Comparison of ENCODE assay signal across 15 cellular contexts in the genomic region with DNA sequence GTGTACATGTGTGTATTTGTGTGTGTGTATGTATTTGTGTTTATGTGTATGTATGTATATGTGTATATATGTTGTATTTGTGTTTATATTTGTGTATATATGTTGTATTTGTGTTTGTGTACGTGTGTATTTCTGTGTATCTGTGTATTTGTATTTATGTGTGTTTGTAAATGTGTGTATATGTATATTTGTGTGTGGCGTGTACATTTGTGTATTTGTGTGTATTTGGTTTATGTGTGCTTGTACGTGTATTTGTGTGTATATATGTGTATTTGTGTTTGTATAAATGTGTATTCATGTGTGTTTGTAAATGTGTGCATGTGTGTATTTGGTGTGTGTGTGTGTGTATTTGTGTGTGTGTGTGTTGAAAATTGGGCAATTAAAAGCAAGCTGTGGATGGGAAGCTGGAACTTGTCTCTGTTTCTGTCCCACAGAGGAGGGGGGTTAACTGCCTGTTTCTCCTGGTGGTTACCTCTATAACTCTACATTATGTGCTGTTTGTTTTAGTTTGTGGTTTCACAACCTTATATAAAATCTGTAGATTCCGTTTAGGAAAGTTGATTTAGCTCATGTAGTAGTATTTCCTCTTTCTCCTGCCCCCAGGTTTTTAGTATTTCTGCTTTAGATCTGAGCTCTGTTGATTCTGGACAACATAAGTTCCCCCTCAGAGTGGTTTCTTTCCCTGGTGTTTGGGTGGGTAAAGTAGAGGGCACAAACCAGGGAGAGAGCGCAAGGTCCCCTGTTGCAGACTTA. TPM values are rescaled to one million over a fixed set of nuclear protein-coding genes. Genes with fewer than 3 reads are reported as not detected.
DNase-seq lines count a peak whose midpoint lies in the region; ATAC-seq, FAIRE-seq and TF ChIP-seq lines count a peak whose summit lies in the region.
"Had no signal": no experiment of that assay in that cellular context is flagged by ENCODE, and none has a peak within 500 bp of the region (broad histone marks: within the 10 kb centered on the region; RNA-seq: fewer than 3 reads in every experiment).

No MANE protein-coding gene starts in this region.

- H3K4me3 Mint-ChIP-seq in CD4-positive, alpha-beta memory T cell = peak overlapping the region in 1 of 8 donors; percentile 6
- H3K4me3 Mint-ChIP-seq in naive thymus-derived CD4-positive, alpha-beta T cell = no peak overlapping the region
- H3K4me3 Mint-ChIP-seq: neural crest cell had no signal

- no peaks in the 10 kb centered on the region for H3K9me3 ChIP-seq in CD4-positive, alpha-beta memory T cell (ENCODE audit: control insufficient read depth in 1 of 2, low read length in 2 of 2)
- no peaks in the 10 kb centered on the region; the same call in 2 of the 3 replicates for H3K9me3 ChIP-seq in GM12878 (replicated peaks; ENCODE audit: control insufficient read depth, insufficient read depth, low read length)
- peaks cover 0 to 6% (median 0%) of the 10 kb centered on the region in 3 experiments for H3K9me3 ChIP-seq in naive thymus-derived CD4-positive, alpha-beta T cell (ENCODE audit: control insufficient read depth in 2 of 3, low read length in 3 of 3)
- H3K9me3 ChIP-seq: ascending aorta had no signal

- no peak overlapping the region for H3K4me3 ChIP-seq in CD4-positive, alpha-beta memory T cell (ENCODE audit: low read length in 2 of 2)
- H3K4me3 ChIP-seq in Jurkat, Clone E6-1 (ENCODE audit: low read length) = no peak overlapping the region
- no peak overlapping the region for H3K4me3 ChIP-seq in GM12878
- no peak overlapping the region for H3K4me3 ChIP-seq in naive thymus-derived CD4-positive, alpha-beta T cell (ENCODE audit: low read length)
- H3K4me3 ChIP-seq: ascending aorta, skin epidermis had no signal

- H2AFZ ChIP-seq in GM12878 (ENCODE audit: control insufficient read depth, low read depth, low read length) = no peak overlapping the region

- H3K36me3 Mint-ChIP-seq in CD4-positive, alpha-beta memory T cell = peaks cover 14 to 39% of the 10 kb centered on the region in 2 donors
- H3K36me3 Mint-ChIP-seq in naive thymus-derived CD4-positive, alpha-beta T cell = peaks cover 0 to 26% (median 5%) of the 10 kb centered on the region in 5 donors

- SMC1A ChIA-PET in GM12878 (lab: Charles Lee; ENCODE audit: uncharacterized antibody, unreplicated experiment) = no interaction called here

- no peak overlapping the region for H3K4me2 ChIP-seq in GM12878 (ENCODE audit: control insufficient read depth, insufficient read depth)

- no peak overlapping the region for H3K9ac ChIP-seq in GM12878 (ENCODE audit: control insufficient read depth, insufficient read depth, low read length)

- no peak for TF ChIP-seq POLR2A in GM12878 (IDR thresholded peaks at IDR 0.05; ENCODE audit: low read depth, low read length)

- WGBS in GM12878 (ENCODE audit: insufficient coverage, insufficient replicate concordance, low lambda C conversion rate, missing lambda C conversion rate) = 78% methylated on average over 5 of the region's 5 CpGs

- CTCF ChIA-PET in CD4-positive, alpha-beta memory T cell (lab: Charles Lee; ENCODE audit: partially characterized antibody) = no interaction called here
- CTCF ChIA-PET in GM12878 (lab: Yijun Ruan, JAX) = no interaction called here
- CTCF ChIA-PET in naive thymus-derived CD4-positive, alpha-beta T cell (lab: Charles Lee) = no interaction called here

- in situ Hi-C loops in GM12878 (cut with MboI) = no loop called here

- no peak overlapping the region for H3K27ac ChIP-seq in CD4-positive, alpha-beta memory T cell (ENCODE audit: low read depth, low read length)
- no peak overlapping the region for H3K27ac ChIP-seq in GM12878 (ENCODE audit: control insufficient read depth, insufficient read depth)
- no peak overlapping the region for H3K27ac ChIP-seq in naive thymus-derived CD4-positive, alpha-beta T cell (ENCODE audit: low read depth, low read length)
- H3K27ac ChIP-seq: ascending aorta had no signal

- intact Hi-C loops in CD4-positive, alpha-beta memory T cell (cut with micrococcal nuclease) = no loop called here
- intact Hi-C loops in GM12878 (cut with micrococcal nuclease; ENCODE audit: unreplicated experiment) = no loop called here
- intact Hi-C loops in naive thymus-derived CD4-positive, alpha-beta T cell (cut with micrococcal nuclease) = no loop called here

- peaks cover 4% of the 10 kb centered on the region; the same call in 1 of the 2 replicates for H4K20me1 ChIP-seq in GM12878 (ENCODE audit: control insufficient read depth, insufficient read depth)

- POLR2A ChIA-PET in CD4-positive, alpha-beta memory T cell (lab: Charles Lee; ENCODE audit: partially characterized antibody) = no interaction called here
- POLR2A ChIA-PET in GM12878 (lab: Charles Lee) = no interaction called here
- POLR2A ChIA-PET in naive thymus-derived CD4-positive, alpha-beta T cell (lab: Charles Lee) = no interaction called here

- no peak for ATAC-seq in GM12878
- no peak for ATAC-seq in naive thymus-derived CD4-positive, alpha-beta T cell
- no peak for ATAC-seq in HG03521 (IDR thresholded peaks at IDR 0.05; ENCODE audit: unreplicated experiment)
- no peak for ATAC-seq in HG02870 (IDR thresholded peaks at IDR 0.05; ENCODE audit: unreplicated experiment)
- no peak for ATAC-seq in HG02763 (IDR thresholded peaks at IDR 0.05; ENCODE audit: unreplicated experiment)

- H3K9me3 Mint-ChIP-seq in CD4-positive, alpha-beta memory T cell = peaks cover 0 to 4% (median 0%) of the 10 kb centered on the region in 8 donors
- peaks cover 0 to 4% (median 0%) of the 10 kb centered on the region in 11 donors for H3K9me3 Mint-ChIP-seq in naive thymus-derived CD4-positive, alpha-beta T cell
- H3K9me3 Mint-ChIP-seq: neural crest cell had no signal

- FAIRE-seq in GM12878 (lab: Jason Lieb, UNC) = no peak
- FAIRE-seq: TTC549 had no signal

- peaks cover 2% of the 10 kb centered on the region; the same call in 1 of the 2 replicates for H3K79me2 ChIP-seq in GM12878 (ENCODE audit: control insufficient read depth, insufficient read depth, low read length)

- no peaks in the 10 kb centered on the region for H3K27me3 Mint-ChIP-seq in CD4-positive, alpha-beta memory T cell
- H3K27me3 Mint-ChIP-seq in naive thymus-derived CD4-positive, alpha-beta T cell = no peaks in the 10 kb centered on the region

- no peaks in the 10 kb centered on the region for H3K4me1 ChIP-seq in CD4-positive, alpha-beta memory T cell (ENCODE audit: insufficient read depth, low read length)
- no peaks in the 10 kb centered on the region for H3K4me1 ChIP-seq in GM12878 (ENCODE audit: control insufficient read depth, insufficient read depth, low read length)
- H3K4me1 ChIP-seq in naive thymus-derived CD4-positive, alpha-beta T cell (ENCODE audit: control insufficient read depth in 2 of 2, insufficient read depth in 2 of 2, low read length in 2 of 2) = peaks cover 0 to 5% of the 10 kb centered on the region in 2 donors
- H3K4me1 ChIP-seq: ascending aorta had no signal

- TF ChIP-seq CTCF in GM12878 (IDR thresholded peaks at IDR 0.05 in 2 of 3, conservative IDR thresholded peaks at IDR 0.05 in 1 of 3; ENCODE audit: control insufficient read depth in 2 of 3, extremely low read depth in 1 of 3, insufficient read depth in 1 of 3, low read depth in 3 of 3, low read length in 3 of 3) = no peak

- DNase-seq in CD4-positive, alpha-beta memory T cell = no peak
- DNase-seq in Jurkat, Clone E6-1 (ENCODE audit: low read depth, low spot score) = peak; percentile 44
- DNase-seq in GM12878 (ENCODE audit: low read depth, low spot score) (no peak), LoVo (ENCODE audit: low spot score) (no peak)
- no peak for DNase-seq in naive thymus-derived CD4-positive, alpha-beta T cell
- DNase-seq: effector CD4-positive, alpha-beta T cell; NCI-H1436; SHP77 treated with DMSO at 0.1 percent for 48 hours had no signal

- no peaks in the 10 kb centered on the region for H3K27me3 ChIP-seq in CD4-positive, alpha-beta memory T cell (ENCODE audit: insufficient read depth, low read length)
- H3K27me3 ChIP-seq in GM12878 (replicated peaks in 1 of 2; ENCODE audit: control insufficient read depth in 2 of 2, insufficient read depth in 2 of 2, low read length in 1 of 2) = no peaks in the 10 kb centered on the region
- no peaks in the 10 kb centered on the region for H3K27me3 ChIP-seq in naive thymus-derived CD4-positive, alpha-beta T cell (ENCODE audit: control insufficient read depth in 2 of 2, insufficient read depth in 2 of 2, low read length in 2 of 2)
- H3K27me3 ChIP-seq: ascending aorta had no signal

- no peak for TF ChIP-seq RAD21 in GM12878 (IDR thresholded peaks at IDR 0.05; ENCODE audit: insufficient read depth, low read depth, low read length)

- H3K27ac Mint-ChIP-seq in CD4-positive, alpha-beta memory T cell = peak overlapping the region in 5 of 7 donors; percentile 24 to 78 (median 57)
- peak overlapping the region in 8 of 9 donors; percentile 1 to 87 (median 48) for H3K27ac Mint-ChIP-seq in naive thymus-derived CD4-positive, alpha-beta T cell

- peaks cover 6% of the 10 kb centered on the region for H3K36me3 ChIP-seq in CD4-positive, alpha-beta memory T cell (ENCODE audit: insufficient read depth, low read length)
- H3K36me3 ChIP-seq in GM12878 (ENCODE audit: control insufficient read depth in 2 of 2, insufficient read depth in 2 of 2, low read length in 1 of 2) = peaks cover 0 to 1% of the 10 kb centered on the region in 2 experiments; a peak in 3 of 4 replicates
- H3K36me3 ChIP-seq in naive thymus-derived CD4-positive, alpha-beta T cell (ENCODE audit: control insufficient read depth in 2 of 3, insufficient read depth in 3 of 3, low read length in 3 of 3) = peaks cover 0 to 33% (median 0%) of the 10 kb centered on the region in 3 experiments

- TF ChIP-seq EP300 in GM12878 (IDR thresholded peaks at IDR 0.05; ENCODE audit: borderline replicate concordance in 1 of 2, control insufficient read depth in 1 of 2, low read depth in 2 of 2, low read length in 2 of 2) = no peak

- RAD21 ChIA-PET in GM12878 (lab: Charles Lee; ENCODE audit: unreplicated experiment) = no interaction called here

- no TSS peak for BruUV-seq in GM12878 (replicated peaks; lab: Mats Ljungman, UMichigan)

- H3K4me1 Mint-ChIP-seq in CD4-positive, alpha-beta memory T cell = peaks cover 16 to 46% (median 24%) of the 10 kb centered on the region in 4 donors
- peaks cover 4 to 54% (median 46%) of the 10 kb centered on the region in 7 donors for H3K4me1 Mint-ChIP-seq in naive thymus-derived CD4-positive, alpha-beta T cell

RNA-seq across cellular contexts. Expression of a gene that starts 28.9 kb away (rescaled TPM):
- 10 to 100 TPM; 81.7 to 87.4 TPM for total RNA-seq in CD4-positive, alpha-beta memory T cell
- polyA plus RNA-seq in CD4-positive, alpha-beta memory T cell = 10 to 100 TPM in 1 of 2 donors, 1 to 10 TPM in 1; 5.1 to 14.1 TPM
- polyA plus RNA-seq in Jurkat, Clone E6-1 (2012; ENCODE audit: insufficient read depth, insufficient read length) = 65.0 TPM
- 81.6 and 92.4 TPM in 2 replicates for total RNA-seq in GM12878 (2013; cell fraction: nucleolus; rRNA removed)
- 12.8 and 15.1 TPM in 2 replicates for total RNA-seq in GM12878 (2014; rRNA removed)
- total RNA-seq in GM12878 (2014; rRNA removed; fragmentation: Illumina TruSeq; extraction: Trizol) = 17.7 TPM in 2 replicates
- 42.0 and 46.8 TPM in 2 replicates for total RNA-seq in GM12878 (2021)
- polyA plus RNA-seq in GM12878 (2011; ENCODE audit: low read depth) = 27.9 TPM
- polyA plus RNA-seq in GM12878 (2011; rRNA removed) = 23.2 and 34.8 TPM in 2 replicates
- 27.5 and 29.6 TPM in 2 replicates for polyA plus RNA-seq in GM12878 (2011; cell fraction: cytosol; rRNA removed)
- polyA plus RNA-seq in GM12878 (2011; cell fraction: nucleus; rRNA removed) = 106 and 121 TPM in 2 replicates
- polyA plus RNA-seq in GM12878 (2012) = 21.7 and 22.3 TPM in 2 replicates
- polyA plus RNA-seq in GM12878 (2014; fragmentation: Illumina TruSeq; extraction: Trizol) = 39.6 and 48.8 TPM in 2 replicates
- 1 to 10 TPM in 1 of 2 experiments, under 1 TPM in 1; 0.58 to 2.6 TPM for polyA plus RNA-seq in GM12878 (2014; fragmentation: Nextera tagmentation; extraction: Ambion mirVana)
- 26.4 and 32.6 TPM in 2 replicates for polyA plus RNA-seq in GM12878 (2014; rRNA removed)
- 10 to 100 TPM; 14.4 to 18.8 TPM for polyA plus RNA-seq in GM12878 (2016; fragmentation: Nextera tagmentation; extraction: Ambion mirVana)
- polyA minus RNA-seq in GM12878 (2011; rRNA and poly(A)+ RNA removed) = 40.8 and 41.6 TPM in 2 replicates
- 24.7 and 32.3 TPM in 2 replicates for polyA minus RNA-seq in GM12878 (2011; cell fraction: cytosol; rRNA and poly(A)+ RNA removed)
- 23.9 and 38.2 TPM in 2 replicates for polyA minus RNA-seq in GM12878 (2011; cell fraction: nucleus; rRNA and poly(A)+ RNA removed)
- 10 to 100 TPM; 70.1 to 93.3 (median 86.4) TPM for total RNA-seq in naive thymus-derived CD4-positive, alpha-beta T cell
- 10 to 100 TPM in 1 of 2 donors, 1 to 10 TPM in 1; 8.7 to 10.7 TPM for polyA plus RNA-seq in naive thymus-derived CD4-positive, alpha-beta T cell

RNA-seq across cellular contexts. Expression of a gene that starts 44.0 kb away (rescaled TPM):
- 10 to 100 TPM; 52.1 to 59.2 TPM for total RNA-seq in CD4-positive, alpha-beta memory T cell
- 10 to 100 TPM; 46.9 to 82.3 TPM for polyA plus RNA-seq in CD4-positive, alpha-beta memory T cell
- 76.2 TPM for polyA plus RNA-seq in Jurkat, Clone E6-1 (2012; ENCODE audit: insufficient read depth, insufficient read length)
- 35.6 and 47.2 TPM in 2 replicates for total RNA-seq in GM12878 (2013; cell fraction: nucleolus; rRNA removed)
- total RNA-seq in GM12878 (2014; rRNA removed) (20.7 and 30.2 TPM in 2 replicates), GM12878 (2014; rRNA removed; fragmentation: Illumina TruSeq; extraction: Trizol) (15.5 and 16.7 TPM in 2 replicates), GM12878 (2021) (48.5 and 54.2 TPM in 2 replicates)
- polyA plus RNA-seq in GM12878 (2011; ENCODE audit: low read depth) = 17.6 TPM
- polyA plus RNA-seq in GM12878 (2011; rRNA removed) (15.5 and 30.1 TPM in 2 replicates), GM12878 (2014; fragmentation: Illumina TruSeq; extraction: Trizol) (11.1 and 20.2 TPM in 2 replicates), GM12878 (2014; fragmentation: Nextera tagmentation; extraction: Ambion mirVana) (10 to 100 TPM in 1 of 2 experiments, 1 to 10 TPM in 1; 4.8 to 10.1 TPM), GM12878 (2014; rRNA removed) (38.9 and 40.2 TPM in 2 replicates), GM12878 (2016; fragmentation: Nextera tagmentation; extraction: Ambion mirVana) (10 to 100 TPM; 63.3 to 75.2 TPM)
- 45.8 and 56.7 TPM in 2 replicates for polyA plus RNA-seq in GM12878 (2011; cell fraction: cytosol; rRNA removed)
- 53.3 and 64.0 TPM in 2 replicates for polyA plus RNA-seq in GM12878 (2011; cell fraction: nucleus; rRNA removed)
- 30.5 and 35.3 TPM in 2 replicates for polyA plus RNA-seq in GM12878 (2012)
- polyA minus RNA-seq in GM12878 (2011; rRNA and poly(A)+ RNA removed) = 36.6 and 44.7 TPM in 2 replicates
- 19.8 and 21.9 TPM in 2 replicates for polyA minus RNA-seq in GM12878 (2011; cell fraction: cytosol; rRNA and poly(A)+ RNA removed)
- polyA minus RNA-seq in GM12878 (2011; cell fraction: nucleus; rRNA and poly(A)+ RNA removed) = 18.6 and 24.4 TPM in 2 replicates
- total RNA-seq in naive thymus-derived CD4-positive, alpha-beta T cell = 10 to 100 TPM; 30.8 to 56.3 (median 53.0) TPM
- polyA plus RNA-seq in naive thymus-derived CD4-positive, alpha-beta T cell = 10 to 100 TPM; 57.5 to 61.0 TPM
